ENCODE assay signal across 7 cellular contexts in the genomic region with DNA sequence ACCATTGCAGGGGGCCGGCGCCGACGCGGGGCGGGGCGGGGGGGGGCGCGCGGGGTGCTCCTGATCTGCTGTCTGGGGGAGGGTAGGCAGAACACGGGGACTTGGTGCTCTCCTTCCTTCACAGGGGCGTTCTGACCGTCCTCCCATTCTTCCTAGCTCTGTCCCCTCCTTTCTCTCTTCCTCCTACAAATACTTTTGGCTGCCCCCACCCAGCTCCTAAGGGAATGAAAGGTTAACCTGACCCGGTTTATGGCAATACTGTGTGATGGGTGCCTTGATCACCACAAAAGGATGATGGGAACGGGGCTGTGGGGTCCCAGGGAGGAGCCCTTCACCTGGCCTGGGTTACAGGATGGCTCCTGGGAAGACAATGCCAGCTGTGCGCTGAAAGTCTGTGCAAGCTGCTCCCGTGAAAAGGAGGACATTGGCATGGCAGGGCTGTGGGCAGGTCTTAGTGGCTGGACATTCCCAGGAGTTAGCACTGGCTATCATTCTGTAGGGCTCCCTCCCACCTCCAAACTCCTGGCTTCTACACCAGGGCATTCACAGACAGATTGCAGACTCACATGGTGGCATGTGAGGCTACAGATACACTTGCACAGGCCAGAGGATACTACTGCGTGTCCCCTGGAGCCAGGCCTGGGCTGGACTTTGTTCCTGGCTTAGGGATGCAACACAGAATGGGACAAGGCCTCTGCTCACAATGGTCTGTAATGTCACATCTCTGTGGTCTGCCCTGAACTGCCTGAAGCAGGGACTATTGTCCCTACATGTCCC. TPM values are rescaled to one million over a fixed set of nuclear protein-coding genes. Genes with fewer than 3 reads are reported as not detected.
A peak's percentile ranks its signal among the peaks of the same experiment; 100 is the strongest.
DNase-seq lines count a peak whose midpoint lies in the region; ATAC-seq and FAIRE-seq lines count a peak whose summit lies in the region.

No MANE protein-coding gene starts in this region.

- peaks cover 20 to 23% of the 10 kb centered on the region in 2 donors for H3K36me3 Mint-ChIP-seq in activated naive CD4-positive, alpha-beta T cell treated with anti-CD3 and anti-CD28 coated beads, Interleukin-2, amount 50 U/mL, for 72 hours

- H3K4me1 Mint-ChIP-seq in stimulated activated naive CD8-positive, alpha-beta T cell treated with anti-CD3 and anti-CD28 coated beads, Interleukin-15, amount 100 ng/mL, for 72 hours: peaks cover 57% of the 10 kb centered on the region

- H3K4me3 ChIP-seq in iPS-18c (ENCODE audit: insufficient read depth, low read depth, low read length): peak overlapping the region; percentile 79; the same call in 1 of the 2 replicates

- H3K9me3 Mint-ChIP-seq in activated naive CD4-positive, alpha-beta T cell treated with anti-CD3 and anti-CD28 coated beads, Interleukin-2, amount 50 U/mL, for 72 hours: no peaks in the 10 kb centered on the region
- H3K9me3 Mint-ChIP-seq in stimulated activated naive CD8-positive, alpha-beta T cell treated with anti-CD3 and anti-CD28 coated beads, Interleukin-15, amount 100 ng/mL, for 72 hours: no peaks in the 10 kb centered on the region

- H3K27ac Mint-ChIP-seq in activated naive CD4-positive, alpha-beta T cell treated with anti-CD3 and anti-CD28 coated beads, Interleukin-2, amount 50 U/mL, for 72 hours: peak overlapping the region; percentile 93 to 95
- peak overlapping the region; percentile 98 for H3K27ac Mint-ChIP-seq in stimulated activated naive CD8-positive, alpha-beta T cell treated with anti-CD3 and anti-CD28 coated beads, Interleukin-15, amount 100 ng/mL, for 72 hours

- no peaks in the 10 kb centered on the region for H3K9me3 ChIP-seq in iPS-18c (ENCODE audit: control insufficient read depth, insufficient read depth, low read length)

- no peaks in the 10 kb centered on the region for H3K27me3 Mint-ChIP-seq in stimulated activated naive CD8-positive, alpha-beta T cell treated with anti-CD3 and anti-CD28 coated beads, Interleukin-15, amount 100 ng/mL, for 72 hours

- DNase-seq in HTR-8/SVneo (ENCODE audit: insufficient read length, low spot score) (no peak), urothelium cell line (ENCODE audit: low spot score) (no peak)
- no peak for DNase-seq in activated naive CD4-positive, alpha-beta T cell treated with anti-CD3 and anti-CD28 coated beads, Interleukin-2, amount 50 U/mL, for 72 hours (ENCODE audit: low spot score in 2 of 2)
- DNase-seq in stimulated activated naive CD8-positive, alpha-beta T cell treated with anti-CD3 and anti-CD28 coated beads, Interleukin-15, amount 100 ng/mL, for 72 hours: no peak

- no peak for ATAC-seq in activated naive CD4-positive, alpha-beta T cell treated with anti-CD3 and anti-CD28 coated beads, Interleukin-2, amount 50 U/mL, for 72 hours
- ATAC-seq in stimulated activated naive CD8-positive, alpha-beta T cell treated with anti-CD3 and anti-CD28 coated beads, Interleukin-15, amount 100 ng/mL, for 72 hours: no peak
- ATAC-seq in HG02588 (IDR thresholded peaks at IDR 0.05; ENCODE audit: unreplicated experiment) (no peak), esophagus mucosa (no peak)

- peak overlapping the region; percentile 88 to 89 for H3K4me3 Mint-ChIP-seq in stimulated activated naive CD8-positive, alpha-beta T cell treated with anti-CD3 and anti-CD28 coated beads, Interleukin-15, amount 100 ng/mL, for 72 hours

- peak; percentile 79 for FAIRE-seq in HTR-8/SVneo (lab: Jason Lieb, UNC)
- FAIRE-seq in urothelium cell line (lab: Jason Lieb, UNC): no peak

RNA-seq across cellular contexts. Expression of gene TPD52L2, which starts 1.9 kb away (rescaled TPM):
- total RNA-seq in activated naive CD4-positive, alpha-beta T cell treated with anti-CD3 and anti-CD28 coated beads, Interleukin-2, amount 50 U/mL, for 72 hours: 10 to 100 TPM; 31.3 to 62.1 TPM
- 90.6 TPM for total RNA-seq in esophagus mucosa

RNA-seq across cellular contexts. Expression of gene ABHD16B, which starts 1.9 kb away (rescaled TPM):
- not detected for total RNA-seq in activated naive CD4-positive, alpha-beta T cell treated with anti-CD3 and anti-CD28 coated beads, Interleukin-2, amount 50 U/mL, for 72 hours
- total RNA-seq in esophagus mucosa: not detected

RNA-seq across cellular contexts. Expression of gene DNAJC5, which starts 31.7 kb away (rescaled TPM):
- 10 to 100 TPM; 30.7 to 41.9 TPM for total RNA-seq in activated naive CD4-positive, alpha-beta T cell treated with anti-CD3 and anti-CD28 coated beads, Interleukin-2, amount 50 U/mL, for 72 hours
- total RNA-seq in esophagus mucosa: 64.8 TPM

RNA-seq across cellular contexts. Expression of gene ZBTB46, which starts 32.1 kb away (rescaled TPM):
- total RNA-seq in activated naive CD4-positive, alpha-beta T cell treated with anti-CD3 and anti-CD28 coated beads, Interleukin-2, amount 50 U/mL, for 72 hours: 1 to 10 TPM in 1 of 2 donors, under 1 TPM in 1; 0.39 to 1.2 TPM
- 1.7 TPM for total RNA-seq in esophagus mucosa
